ENCODE assay signal across 8 cellular contexts in the genomic region with DNA sequence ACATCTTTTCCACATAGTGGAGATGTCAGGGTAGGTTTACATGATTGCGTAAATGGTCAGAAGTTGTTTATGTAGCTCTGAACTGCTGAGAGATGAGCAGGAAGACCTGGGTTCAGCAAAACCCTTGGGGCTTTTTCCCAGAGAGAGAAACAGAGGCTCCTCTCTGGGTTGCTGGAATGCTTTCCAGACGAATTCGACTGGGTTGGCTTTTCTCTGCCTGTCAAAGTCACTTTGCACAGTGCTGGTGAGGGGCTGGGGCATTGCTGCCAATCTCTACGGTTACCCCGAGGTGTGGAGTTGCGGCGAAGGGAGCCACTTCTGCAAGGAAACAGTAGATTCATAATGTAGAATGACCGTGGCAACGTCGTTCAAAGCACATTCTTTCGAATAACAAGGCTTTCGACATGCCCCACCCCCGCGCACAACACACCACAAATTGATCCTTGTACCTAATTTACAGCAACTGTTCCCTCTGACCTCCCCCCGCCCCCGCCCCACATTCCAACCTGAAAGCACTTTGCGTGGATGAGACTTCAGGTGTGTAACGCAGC. TPM values are rescaled to one million over a fixed set of nuclear protein-coding genes. Genes with fewer than 3 reads are reported as not detected.
DNase-seq lines count a peak whose midpoint lies in the region; ATAC-seq and TF ChIP-seq lines count a peak whose summit lies in the region.
"Had no signal": no experiment of that assay in that cellular context is flagged by ENCODE, and none has a peak within 500 bp of the region (broad histone marks: within the 10 kb centered on the region; RNA-seq: fewer than 3 reads in every experiment).

No MANE protein-coding gene starts in this region.

- peaks cover 18% of the 10 kb centered on the region for H3K27me3 ChIP-seq in lower lobe of right lung (ENCODE audit: low read depth)

- no peaks in the 10 kb centered on the region for H3K4me1 ChIP-seq in lower lobe of right lung

- H3K4me1 Mint-ChIP-seq in brain, result peaks cover 49% of the 10 kb centered on the region

- ATAC-seq in lower lobe of right lung, result no peak

- peak overlapping the region in 3 of 5 experiments; percentile 72 to 88 (median 79) for H3K27ac Mint-ChIP-seq in brain

- peak overlapping the region; percentile 58 for H3K4me3 ChIP-seq in lower lobe of right lung

- H3K27me3 Mint-ChIP-seq in brain, result peaks cover 72% of the 10 kb centered on the region

- H3K9me3 ChIP-seq in lower lobe of right lung, result no peaks in the 10 kb centered on the region

- TF ChIP-seq CTCF in brain (conservative IDR thresholded peaks at IDR 0.05) (no peak), lower lobe of right lung (IDR thresholded peaks at IDR 0.05) (no peak), GM13977 (IDR thresholded peaks at IDR 0.05; ENCODE audit: extremely low read depth, insufficient read depth, missing control alignments) (no peak)

- H3K36me3 ChIP-seq in lower lobe of right lung, result no peaks in the 10 kb centered on the region

- peaks cover 3 to 66% (median 6%) of the 10 kb centered on the region in 5 experiments for H3K9me3 Mint-ChIP-seq in brain

- intact Hi-C loops in lower lobe of right lung (cut with DNase I), result no loop called here

- no peaks in the 10 kb centered on the region for H3K36me3 Mint-ChIP-seq in brain

- H3K4me3 Mint-ChIP-seq in brain, result peak overlapping the region in 3 of 5 experiments; percentile 87 to 95 (median 92)

- no peak overlapping the region for H3K27ac ChIP-seq in lower lobe of right lung
- peak overlapping the region; percentile 36 for H3K27ac ChIP-seq in temporal lobe (ENCODE audit: low read depth, low read length)

- DNase-seq in MV-4-11 (lab: John Stamatoyannopoulos, UW) (peak; percentile 10), lower lobe of right lung (no peak), GM13977 (ENCODE audit: low spot score) (no peak), RKO (ENCODE audit: low spot score) (no peak), GF-D8 (lab: John Stamatoyannopoulos, UW) (no peak)
- DNase-seq: activated CD4-positive, alpha-beta T cell treated with anti-CD3 and anti-CD28 coated beads for 4 hours had no signal

- in situ Hi-C loops in GM13977 (cut with MboI; ENCODE audit: low pct_unique_long_range_greater_than_20kb, low sequenced_read_pairs, unreplicated experiment), result no loop called here

RNA-seq across cellular contexts. Expression of gene CNTN4, which starts 0.9 kb away (rescaled TPM):
- polyA plus RNA-seq in brain (ENCODE audit: insufficient read depth, low read depth, low replicate concordance), result 8.8 TPM
- total RNA-seq in lower lobe of right lung (10.4 TPM), temporal lobe (70.6 TPM)
